Comparison of ENCODE assay signal across 11 cellular contexts in genomic region chr1:67830226-67830625, GRCh38. TPM values are rescaled to one million over a fixed set of nuclear protein-coding genes. Genes with fewer than 3 reads are reported as not detected.
A peak's percentile ranks its signal among the peaks of the same experiment; 100 is the strongest.
DNase-seq lines count a peak whose midpoint lies in the region; ATAC-seq, FAIRE-seq and TF ChIP-seq lines count a peak whose summit lies in the region.
"Had no signal": no experiment of that assay in that cellular context is flagged by ENCODE, and none has a peak within 500 bp of the region (broad histone marks: within the 10 kb centered on the region; RNA-seq: fewer than 3 reads in every experiment).

No MANE protein-coding gene starts in this region.

- FAIRE-seq in GM12891 (lab: Jason Lieb, UNC), result no peak

- H3K79me2 ChIP-seq in parathyroid adenoma, result peaks cover 11% of the 10 kb centered on the region

- POLR2A ChIA-PET in HEK293T (lab: Yijun Ruan, JAX), result interaction anchor here (0.8 kb wide), 1 partner anchor 279 kb away, joined by 3 read pairs; no protein-coding TSS in a partner anchor

- no peaks in the 10 kb centered on the region for H3K36me3 ChIP-seq in parathyroid adenoma (ENCODE audit: control insufficient read depth, insufficient read depth, low read length)

- no peak for TF ChIP-seq POLR2A in GM12891 (IDR thresholded peaks at IDR 0.05; ENCODE audit: low read depth, low read length)

- no peak overlapping the region for H2AFZ ChIP-seq in parathyroid adenoma

- H3K4me3 ChIP-seq in epithelial cell of proximal tubule (ENCODE audit: low read depth, low read length) (peak overlapping the region; percentile 87), parathyroid adenoma (ENCODE audit: low read depth, low read length) (peak overlapping the region; percentile 18)

- CTCF ChIA-PET in HEK293T (lab: Yijun Ruan, JAX), result interaction anchor here (0.6 to 0.7 kb wide), 3 partner anchors 70 to 303 kb away, joined by 3 to 5 read pairs (median 3); no protein-coding TSS in a partner anchor

- H3K9ac ChIP-seq in parathyroid adenoma, result no peak overlapping the region

- peak overlapping the region; percentile 76 for H3K27ac ChIP-seq in parathyroid adenoma

- no peaks in the 10 kb centered on the region for H3K9me3 ChIP-seq in parathyroid adenoma (ENCODE audit: control insufficient read depth, low read length)

- peaks cover 7% of the 10 kb centered on the region for H3K4me1 ChIP-seq in parathyroid adenoma

- ATAC-seq in HG03571 (IDR thresholded peaks at IDR 0.05; ENCODE audit: unreplicated experiment), result no peak

- DNase-seq in ELR (ENCODE audit: low read depth) (peak; percentile 76), RKO (ENCODE audit: low spot score) (peak; percentile 91), epithelial cell of proximal tubule (ENCODE audit: low read depth) (no peak), GM12891 (ENCODE audit: insufficient read length, low spot score) (no peak), HEK293T (ENCODE audit: extremely low spot score) (no peak), KG1 (lab: John Stamatoyannopoulos, UW) (no peak)
- DNase-seq: activated CD8-positive, alpha-beta memory T cell treated with anti-CD3 and anti-CD28 coated beads, Interleukin-2, amount 50 U/mL, for 48 hours; activated naive CD8-positive, alpha-beta T cell treated with anti-CD3 and anti-CD28 coated beads, Interleukin-2, amount 10 ng/mL, durations not matched to agents 7 days and 5 days; stimulated activated naive CD4-positive, alpha-beta T cell had no signal

- no peak for TF ChIP-seq CTCF in epithelial cell of proximal tubule (conservative IDR thresholded peaks at IDR 0.05; ENCODE audit: low read depth, low read length)
- TF ChIP-seq CTCF in parathyroid adenoma (IDR thresholded peaks at IDR 0.05), result no peak

- no peak overlapping the region for H3K4me2 ChIP-seq in parathyroid adenoma (ENCODE audit: low read length)

- no peaks in the 10 kb centered on the region for H3K27me3 ChIP-seq in parathyroid adenoma (ENCODE audit: control insufficient read depth, insufficient read depth, low read length)

TF ChIP-seq in GM12891, 5 proteins besides CTCF, POLR2A, EP300 and RAD21:
- TF ChIP-seq PAX5 (IDR thresholded peaks at IDR 0.05; ENCODE audit: insufficient read depth, low read length, severe bottlenecking) (no peak), POLR2AphosphoS5 (IDR thresholded peaks at IDR 0.05; ENCODE audit: low read depth, low read length) (no peak), TAF1 (IDR thresholded peaks at IDR 0.05; ENCODE audit: low read depth, low read length) (no peak), POU2F2 (IDR thresholded peaks at IDR 0.05; ENCODE audit: low read depth, low read length) (no peak), SPI1 (IDR thresholded peaks at IDR 0.05; ENCODE audit: low read depth, low read length) (no peak)
TF ChIP-seq in GM12891: peak in this region for 0.

TF ChIP-seq in HEK293T, 16 proteins besides CTCF, POLR2A, EP300 and RAD21:
- TF ChIP-seq FOXM1 (IDR thresholded peaks at IDR 0.05; ENCODE audit: borderline replicate concordance) (no peak), LEF1 (IDR thresholded peaks at IDR 0.05; ENCODE audit: borderline replicate concordance) (no peak), HDGF (IDR thresholded peaks at IDR 0.05; ENCODE audit: borderline replicate concordance) (no peak), ZNF384 (IDR thresholded peaks at IDR 0.05) (no peak), NFRKB (IDR thresholded peaks at IDR 0.05) (no peak)
TF ChIP-seq in HEK293T: peak in this region for 0.

RNA-seq across cellular contexts. Expression of gene GNG12, which starts 3.0 kb away (rescaled TPM):
- total RNA-seq in epithelial cell of proximal tubule, result 67.1 and 95.4 TPM in 2 replicates
- not detected for polyA plus RNA-seq in GM12891 (2012; ENCODE audit: low read depth, missing spikeins)
- total RNA-seq: activated naive CD8-positive, alpha-beta T cell treated with anti-CD3 and anti-CD28 coated beads, Interleukin-2, amount 10 ng/mL, durations not matched to agents 7 days and 5 days had no signal

Comparison
In these comparisons a context has a peak if more than half of its experiments do, and no peak if none do; other contexts are left out.
1. DNase-seq: peak in ELR (single experiment) and RKO (single experiment); none in epithelial cell of proximal tubule (single experiment), GM12891 (single experiment), HEK293T (single experiment) and KG1 (single experiment).